ENCODE assay signal across 1 cellular context in the genomic region with DNA sequence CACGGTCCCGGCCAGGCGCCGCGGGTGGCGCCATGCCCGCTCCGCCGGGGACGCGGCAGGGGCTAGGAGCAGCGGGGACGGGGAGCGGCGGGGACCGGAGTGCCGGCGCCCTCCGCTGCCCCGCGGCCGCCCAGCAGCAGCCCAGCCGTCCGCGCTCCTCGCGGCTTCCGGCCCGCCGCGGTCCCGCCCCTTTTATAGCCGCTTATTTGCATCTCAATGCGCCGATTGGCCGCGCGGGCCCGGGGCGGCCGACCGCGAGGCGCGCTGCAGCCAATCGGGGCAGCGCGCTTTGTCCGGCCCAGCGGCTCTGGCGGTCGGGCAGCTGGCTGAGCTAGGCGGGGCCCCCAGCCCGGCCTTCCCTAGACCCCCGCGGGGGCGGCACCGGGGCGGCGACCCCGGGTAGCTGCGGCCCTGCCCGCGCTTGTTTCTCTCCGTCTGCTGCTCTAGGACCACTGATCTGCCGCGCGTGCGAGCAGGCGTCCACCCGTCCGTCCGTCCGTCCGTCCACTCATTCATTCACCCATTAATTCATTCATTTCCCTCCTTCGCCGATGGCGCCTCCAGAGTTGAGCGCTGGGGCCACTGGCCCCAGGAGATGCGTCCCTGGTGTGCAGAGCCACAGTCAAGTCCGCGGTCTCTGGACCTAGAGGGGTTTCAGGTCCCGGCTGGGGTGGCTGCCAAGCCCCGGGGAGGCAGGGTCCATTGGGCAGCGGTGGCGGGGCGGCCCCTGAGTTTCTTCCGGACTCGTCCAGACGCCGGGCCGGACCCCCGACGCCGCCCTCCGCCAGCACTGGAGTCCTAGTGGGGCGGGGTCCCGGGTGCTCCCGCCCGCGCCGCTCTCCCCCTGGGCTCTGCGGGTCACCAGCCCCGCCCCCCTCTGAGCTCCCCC.
TF ChIP-seq lines count a peak whose summit lies in the region.

A gene with protein sequence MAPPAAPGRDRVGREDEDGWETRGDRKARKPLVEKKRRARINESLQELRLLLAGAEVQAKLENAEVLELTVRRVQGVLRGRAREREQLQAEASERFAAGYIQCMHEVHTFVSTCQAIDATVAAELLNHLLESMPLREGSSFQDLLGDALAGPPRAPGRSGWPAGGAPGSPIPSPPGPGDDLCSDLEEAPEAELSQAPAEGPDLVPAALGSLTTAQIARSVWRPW (minus strand): TSS at position 167 of the 889 bp plus-strand sequence. CDS start 133 bp downstream, at position 34.

TF ChIP-seq in HepG2, 621 proteins besides CTCF, POLR2A, EP300 and RAD21 (continued from another document):
- TF ChIP-seq KIAA2018 (CRISPR knock-in tag; IDR thresholded peaks at IDR 0.05; ENCODE audit: borderline replicate concordance) (no peak), AHR (CRISPR knock-in tag; IDR thresholded peaks at IDR 0.05) (no peak)
TF ChIP-seq in HepG2: peak in this region for 152.
